Comparison of ENCODE assay signal across 1 cellular context in the genomic region with DNA sequence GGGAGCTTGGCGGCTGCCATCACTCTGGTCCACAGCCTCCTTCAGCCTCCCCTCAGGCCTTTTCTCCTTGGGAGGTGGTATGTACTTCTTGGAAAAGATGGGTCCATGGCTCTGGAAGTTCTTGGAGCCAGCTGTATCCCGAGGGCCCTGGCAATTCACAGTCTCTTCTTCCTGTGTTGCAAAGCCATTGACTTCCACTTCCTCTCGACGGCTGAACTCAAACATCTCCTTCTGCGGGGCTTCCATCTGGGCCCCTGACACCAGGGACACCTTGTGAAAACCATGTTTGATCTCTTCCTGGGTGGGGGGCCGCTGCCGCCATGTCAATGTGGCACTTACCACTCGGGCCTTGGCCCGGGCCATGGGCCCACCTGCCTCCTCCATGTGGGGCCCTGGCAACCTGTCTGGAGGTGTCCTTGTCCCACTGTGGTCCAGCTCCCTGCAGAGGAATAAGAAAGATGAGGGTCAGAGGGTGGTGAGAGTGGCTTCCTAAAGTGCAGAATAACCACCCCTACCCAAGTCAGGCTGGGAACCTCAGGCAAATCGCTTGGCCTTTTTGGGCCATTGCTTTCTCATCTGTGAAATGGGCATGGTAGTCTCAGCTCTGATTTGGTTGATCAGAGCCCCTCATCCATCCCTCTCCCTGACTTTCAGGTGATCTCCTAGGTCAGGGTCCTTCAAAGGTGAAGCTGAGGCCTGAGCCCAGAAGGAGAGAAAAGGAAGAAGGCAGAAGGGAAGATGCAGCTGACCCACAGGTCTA.
TF ChIP-seq lines count a peak whose summit lies in the region.

No MANE protein-coding gene starts in this region.

TF ChIP-seq in K562, 482 proteins besides CTCF, POLR2A, EP300 and RAD21:
- TF ChIP-seq RBM25 (IDR thresholded peaks at IDR 0.05; ENCODE audit: low read depth, low read length, severe bottlenecking) (peak; percentile 23), HDAC1 (IDR thresholded peaks at IDR 0.05) (no peak), KDM1A (IDR thresholded peaks at IDR 0.05) (0 out of 4 replicates have a peak, but pooled peaks of 1 of the 2 experiments have one; percentile 26), SPI1 (IDR thresholded peaks at IDR 0.05; ENCODE audit: borderline replicate concordance, low read depth, low read length) (peak; percentile 51; the same call in 1 of the 2 replicates), BMI1 (IDR thresholded peaks at IDR 0.05; ENCODE audit: low read length) (no peak), RUNX1 (IDR thresholded peaks at IDR 0.05; ENCODE audit: low read depth) (no peak), ZNF76 (CRISPR knock-in tag; IDR thresholded peaks at IDR 0.05; ENCODE audit: borderline replicate concordance) (no peak), BCOR (IDR thresholded peaks at IDR 0.05) (0 out of 2 replicates have a peak, but pooled peaks have one; percentile 23), ZNF121 (CRISPR knock-in tag; conservative IDR thresholded peaks at IDR 0.05) (peak; percentile 56), CAMTA2 (CRISPR knock-in tag; conservative IDR thresholded peaks at IDR 0.05) (no peak)
- TF ChIP-seq, protein P1, sequence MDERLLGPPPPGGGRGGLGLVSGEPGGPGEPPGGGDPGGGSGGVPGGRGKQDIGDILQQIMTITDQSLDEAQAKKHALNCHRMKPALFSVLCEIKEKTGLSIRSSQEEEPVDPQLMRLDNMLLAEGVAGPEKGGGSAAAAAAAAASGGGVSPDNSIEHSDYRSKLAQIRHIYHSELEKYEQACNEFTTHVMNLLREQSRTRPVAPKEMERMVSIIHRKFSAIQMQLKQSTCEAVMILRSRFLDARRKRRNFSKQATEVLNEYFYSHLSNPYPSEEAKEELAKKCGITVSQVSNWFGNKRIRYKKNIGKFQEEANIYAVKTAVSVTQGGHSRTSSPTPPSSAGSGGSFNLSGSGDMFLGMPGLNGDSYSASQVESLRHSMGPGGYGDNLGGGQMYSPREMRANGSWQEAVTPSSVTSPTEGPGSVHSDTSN (CRISPR knock-in tag; IDR thresholded peaks at IDR 0.05; ENCODE audit: low read depth), result no peak
- TF ChIP-seq, protein P1 (tag; conservative IDR thresholded peaks at IDR 0.05; ENCODE audit: low read depth), result no peak
